ENCODE assay signal across 26 cellular contexts in genomic region chr2:157283468-157283867, GRCh38. TPM values are rescaled to one million over a fixed set of nuclear protein-coding genes. Genes with fewer than 3 reads are reported as not detected.
DNase-seq lines count a peak whose midpoint lies in the region; ATAC-seq and TF ChIP-seq lines count a peak whose summit lies in the region.
"Had no signal": no experiment of that assay in that cellular context is flagged by ENCODE, and none has a peak within 500 bp of the region (broad histone marks: within the 10 kb centered on the region; RNA-seq: fewer than 3 reads in every experiment).

No MANE protein-coding gene starts in this region.

- ATAC-seq in HG03432 (IDR thresholded peaks at IDR 0.05; ENCODE audit: unreplicated experiment) = no peak
- ATAC-seq: HepG2, PC-3, SK-N-SH treated with all-trans-retinoic acid at 6 μM for 48 hours, T-helper 17 cell had no signal

- no peak for TF ChIP-seq CTCF in A673 (conservative IDR thresholded peaks at IDR 0.05; ENCODE audit: low read depth, low read length)
- TF ChIP-seq CTCF in prostate gland (IDR thresholded peaks at IDR 0.05) = no peak

- no TSS peak for BruUV-seq in A673 (replicated peaks; lab: Mats Ljungman, UMichigan)

- CTCF ChIA-PET in A673 (lab: Charles Lee) = no interaction called here

- no peak for TF ChIP-seq POLR2A in prostate gland (IDR thresholded peaks at IDR 0.05)

- H3K27ac ChIP-seq in A673 (ENCODE audit: low read depth, low read length, poor library complexity, severe bottlenecking) (no peak overlapping the region), prostate gland (no peak overlapping the region)
- H3K27ac ChIP-seq: BLaER1, GM23248 had no signal

- WGBS in prostate gland = 41% methylated on average over 2 of the region's 2 CpGs

- H3K9me3 ChIP-seq in A673 (ENCODE audit: low read depth, low read length, poor library complexity, severe bottlenecking) = no peaks in the 10 kb centered on the region
- no peaks in the 10 kb centered on the region for H3K9me3 ChIP-seq in prostate gland

- H3K27me3 ChIP-seq in A673 (replicated peaks; ENCODE audit: insufficient read depth, low read depth, low read length, poor library complexity) (no peaks in the 10 kb centered on the region), prostate gland (replicated peaks; ENCODE audit: insufficient read depth) (no peaks in the 10 kb centered on the region)
- H3K27me3 ChIP-seq: BLaER1 had no signal

- DNase-seq in A673 (ENCODE audit: low spot score) (peak; percentile 18), NCI-H1105 treated with DMSO at 0.1 percent for 48 hours (lab: John Stamatoyannopoulos, UW) (peak; percentile 52), NCI-H69 (lab: John Stamatoyannopoulos, UW) (peak; percentile 52), prostate gland (ENCODE audit: low spot score) (peak; percentile 11), NCI-H146 treated with DMSO at 0.1 percent for 48 hours (lab: John Stamatoyannopoulos, UW; ENCODE audit: unreplicated experiment) (no peak), cerebellar cortex (ENCODE audit: low spot score) (no peak)
- DNase-seq: CD4-positive, CD25-positive, alpha-beta regulatory T cell; DMS53; GM23248; H7; Kasumi-1; MV-4-11; NCI-H187 treated with DMSO at 0.1 percent for 48 hours; NCI-H510A; NCI-H748 treated with DMSO at 0.1 percent for 48 hours; NK-92 treated with Interleukin-12 subunit alpha and Interleukin-12 subunit beta, amount 100 ng/mL, for 24 hours; PC-3; T-helper 17 cell had no signal

- H3K4me3 ChIP-seq in A673 (ENCODE audit: low read depth, low read length, poor library complexity, severe bottlenecking) (no peak overlapping the region), prostate gland (no peak overlapping the region)
- H3K4me3 ChIP-seq: BLaER1, GM23248 had no signal

- H3K36me3 ChIP-seq in A673 (ENCODE audit: insufficient read depth, low read length, poor library complexity, severe bottlenecking) (no peaks in the 10 kb centered on the region), prostate gland (no peaks in the 10 kb centered on the region)
- H3K36me3 ChIP-seq: BLaER1 had no signal

- intact Hi-C loops in A673 (cut with micrococcal nuclease; ENCODE audit: unreplicated experiment) = no loop called here
- intact Hi-C loops in prostate gland (cut with DNase I) = no loop called here

- H3K4me1 ChIP-seq in A673 (ENCODE audit: insufficient read depth, low read length, poor library complexity, severe bottlenecking) (no peaks in the 10 kb centered on the region), prostate gland (replicated peaks) (no peaks in the 10 kb centered on the region)
- H3K4me1 ChIP-seq: BLaER1 had no signal

- POLR2A ChIA-PET in A673 (lab: Charles Lee; ENCODE audit: low non-redundant PET) = no interaction called here

RNA-seq across cellular contexts. Expression of gene GALNT5, which starts 26.0 kb away (rescaled TPM):
- not detected in 2 replicates for total RNA-seq in A673 (2021)
- 1 to 10 TPM; 2.0 to 2.6 TPM for total RNA-seq in prostate gland
- total RNA-seq: A172; CD4-positive, CD25-positive, alpha-beta regulatory T cell; G401; HepG2; HT1080; MCF 10A; T-helper 17 cell had no signal

RNA-seq across cellular contexts. Expression of gene ERMN, which starts 42.2 kb away (rescaled TPM):
- total RNA-seq in A673 (2021) = not detected in 2 replicates
- total RNA-seq in prostate gland = under 1 TPM in 1 of 2 donors, not detected in 1; 0.17 TPM
- total RNA-seq: A172, G401, GM23248, HepG2, MCF 10A, PC-3 had no signal

Comparison
In these comparisons a context has a peak if more than half of its experiments do, and no peak if none do; other contexts are left out.
1. DNase-seq: peak in A673 (single experiment), NCI-H1105 treated with DMSO at 0.1 percent for 48 hours (single experiment), NCI-H69 (single experiment) and prostate gland (single experiment); none in NCI-H146 treated with DMSO at 0.1 percent for 48 hours (single experiment) and cerebellar cortex (single experiment).